In genomic region chr5:159426694-159427093, GRCh38 we compare ENCODE assay signal across 29 cellular contexts.
DNase-seq lines count a peak whose midpoint lies in the region; ATAC-seq, FAIRE-seq and TF ChIP-seq lines count a peak whose summit lies in the region.
"Had no signal": no experiment of that assay in that cellular context is flagged by ENCODE, and none has a peak within 500 bp of the region (broad histone marks: within the 10 kb centered on the region; RNA-seq: fewer than 3 reads in every experiment).

No MANE protein-coding gene starts in this region.

- peak; percentile 24 for FAIRE-seq in GM12892 (lab: Jason Lieb, UNC)

- no peak for TF ChIP-seq POLR2A in GM12892 (IDR thresholded peaks at IDR 0.05; ENCODE audit: low read depth, low read length)

- no peak for TF ChIP-seq CTCF in CD8-positive, alpha-beta T cell (IDR thresholded peaks at IDR 0.05)
- no peak for TF ChIP-seq CTCF in mesothelial cell of epicardium (IDR thresholded peaks at IDR 0.05; ENCODE audit: unreplicated experiment)

- POLR2A ChIA-PET in CD8-positive, alpha-beta T cell (lab: Charles Lee): interaction anchor here (1.4 kb wide), 1 partner anchor 15 kb away, joined by 4 read pairs; no protein-coding TSS in a partner anchor

- H3K4me1 ChIP-seq in CD8-positive, alpha-beta T cell (ENCODE audit: insufficient read depth, low read length): peaks cover 15% of the 10 kb centered on the region
- H3K4me1 ChIP-seq: colonic mucosa, lower lobe of right lung had no signal

- peaks cover 30% of the 10 kb centered on the region for H3K4me1 Mint-ChIP-seq in CD8-positive, alpha-beta T cell (ENCODE audit: low read depth)
- H3K4me1 Mint-ChIP-seq in effector memory CD8-positive, alpha-beta T cell (ENCODE audit: low read depth in 2 of 2): peaks cover 40 to 60% of the 10 kb centered on the region in 2 donors
- H3K4me1 Mint-ChIP-seq in mesothelial cell of epicardium: no peaks in the 10 kb centered on the region
- H3K4me1 Mint-ChIP-seq: nephron progenitor cell had no signal

- H3K9me3 ChIP-seq in CD8-positive, alpha-beta T cell (ENCODE audit: low read length): no peaks in the 10 kb centered on the region
- H3K9me3 ChIP-seq: colonic mucosa, lower lobe of right lung had no signal

- no peak for ATAC-seq in CD8-positive, alpha-beta T cell
- no peak for ATAC-seq in effector memory CD8-positive, alpha-beta T cell (replicated peaks)
- no peak for ATAC-seq in HG03135 (IDR thresholded peaks at IDR 0.05; ENCODE audit: unreplicated experiment)
- ATAC-seq: lower lobe of right lung had no signal

- H3K27me3 ChIP-seq in CD8-positive, alpha-beta T cell (ENCODE audit: insufficient read depth, low read length): no peaks in the 10 kb centered on the region
- H3K27me3 ChIP-seq: colonic mucosa had no signal

- H3K36me3 ChIP-seq in CD8-positive, alpha-beta T cell (ENCODE audit: insufficient read depth, low read length): no peaks in the 10 kb centered on the region
- H3K36me3 ChIP-seq: colonic mucosa, lower lobe of right lung, WERI-Rb-1 had no signal

- H3K27ac ChIP-seq in CD8-positive, alpha-beta T cell (ENCODE audit: low read depth, low read length): no peak overlapping the region
- H3K27ac ChIP-seq: C4-2B, colonic mucosa, epithelial cell of prostate, lower lobe of right lung, WERI-Rb-1 had no signal

- no peaks in the 10 kb centered on the region for H3K27me3 Mint-ChIP-seq in CD8-positive, alpha-beta T cell (ENCODE audit: low read depth)
- H3K27me3 Mint-ChIP-seq in effector memory CD8-positive, alpha-beta T cell: no peaks in the 10 kb centered on the region
- peaks cover 22% of the 10 kb centered on the region for H3K27me3 Mint-ChIP-seq in mesothelial cell of epicardium (ENCODE audit: low read depth)
- H3K27me3 Mint-ChIP-seq: activated naive CD8-positive, alpha-beta T cell had no signal

- no peak for DNase-seq in CD8-positive, alpha-beta T cell
- DNase-seq in GM12892 (ENCODE audit: insufficient read length) (no peak), MV-4-11 (lab: John Stamatoyannopoulos, UW) (peak; percentile 10), mesothelial cell of epicardium (ENCODE audit: low spot score in 2 of 2, unreplicated experiment in 2 of 2) (no peak), COLO668 (lab: John Stamatoyannopoulos, UW; ENCODE audit: unreplicated experiment) (no peak)
- DNase-seq in effector memory CD8-positive, alpha-beta T cell: no peak
- DNase-seq in activated naive CD4-positive, alpha-beta T cell treated with anti-CD3 and anti-CD28 coated beads, Interleukin-2, amount 50 U/mL, for 16 hours: no peak
- DNase-seq: activated CD4-positive, alpha-beta T cell treated with anti-CD3 and anti-CD28 coated beads for 48 hours; aorta; colonic mucosa; DMS79 treated with DMSO at 0.1 percent for 48 hours; effector CD4-positive, alpha-beta T cell; GDM1; H7; hippocampal formation; Kasumi-1; lower lobe of right lung; NCI-H1436 treated with DMSO at 0.1 percent for 48 hours; NCI-H2107; NCI-H446; NCI-H774; nephron progenitor cell; stimulated activated CD4-positive, alpha-beta T cell treated with anti-CD3 and anti-CD28 coated beads, Interleukin-4, amount 100 ng/mL, for 24 hours; WERI-Rb-1 had no signal

- H3K9me3 Mint-ChIP-seq in CD8-positive, alpha-beta T cell: no peaks in the 10 kb centered on the region
- H3K9me3 Mint-ChIP-seq in effector memory CD8-positive, alpha-beta T cell: no peaks in the 10 kb centered on the region
- H3K9me3 Mint-ChIP-seq in mesothelial cell of epicardium: no peaks in the 10 kb centered on the region
- H3K9me3 Mint-ChIP-seq: nephron progenitor cell had no signal

- CTCF ChIA-PET in CD8-positive, alpha-beta T cell (lab: Charles Lee): interaction anchor here (0.9 to 1.7 kb wide), 3 partner anchors 12 to 86 kb away, joined by 3 to 6 read pairs (median 4); no protein-coding TSS in a partner anchor

- no peak overlapping the region for H3K4me3 ChIP-seq in CD8-positive, alpha-beta T cell (ENCODE audit: low read depth, low read length)
- H3K4me3 ChIP-seq: colonic mucosa, lower lobe of right lung had no signal

- no peak overlapping the region for H3K4me3 Mint-ChIP-seq in CD8-positive, alpha-beta T cell
- H3K4me3 Mint-ChIP-seq in effector memory CD8-positive, alpha-beta T cell: peak overlapping the region in 1 of 2 donors; percentile 68
- H3K4me3 Mint-ChIP-seq in mesothelial cell of epicardium: no peak overlapping the region
- H3K4me3 Mint-ChIP-seq: activated naive CD8-positive, alpha-beta T cell; activated T-helper 1 cell treated with anti-CD3 and anti-CD28 coated beads, Interleukin-12 subunit alpha, Interleukin-12 subunit beta, Interleukin-2, Interleukin-4 antibody, amounts not matched to agents 30 ng/mL and 10 ng/mL and 1 ng/mL, durations not matched to agents 14 hours and 24 hours and 36 hours; nephron progenitor cell had no signal

- intact Hi-C loops in CD8-positive, alpha-beta T cell (cut with DNase I, micrococcal nuclease): loop anchor here in 1 of 2 experiments (2.0 kb wide), 1 partner anchor 14 kb away; no protein-coding TSS in a partner anchor

- no peaks in the 10 kb centered on the region for H3K36me3 Mint-ChIP-seq in CD8-positive, alpha-beta T cell
- peaks cover 3% of the 10 kb centered on the region for H3K36me3 Mint-ChIP-seq in effector memory CD8-positive, alpha-beta T cell (ENCODE audit: insufficient read depth)
- no peaks in the 10 kb centered on the region for H3K36me3 Mint-ChIP-seq in mesothelial cell of epicardium
- H3K36me3 Mint-ChIP-seq: activated naive CD8-positive, alpha-beta T cell had no signal

- H3K27ac Mint-ChIP-seq in CD8-positive, alpha-beta T cell: peak overlapping the region; percentile 14
- peak overlapping the region; percentile 58 to 88 for H3K27ac Mint-ChIP-seq in effector memory CD8-positive, alpha-beta T cell
- H3K27ac Mint-ChIP-seq in mesothelial cell of epicardium: no peak overlapping the region
- H3K27ac Mint-ChIP-seq: nephron progenitor cell had no signal
